1 cellular context compared by ENCODE assay signal in genomic region chr6:43267619-43268347, GRCh38.
TF ChIP-seq lines count a peak whose summit lies in the region.

No MANE protein-coding gene starts in this region.

TF ChIP-seq in GM23338, 12 proteins besides CTCF, POLR2A, EP300 and RAD21:
- TF ChIP-seq ZNF462 (CRISPR knock-in tag; IDR thresholded peaks at IDR 0.05) (no peak), NANOG (IDR thresholded peaks at IDR 0.05; ENCODE audit: borderline replicate concordance) (no peak), STAT1 (IDR thresholded peaks at IDR 0.05; ENCODE audit: unreplicated experiment) (no peak), ZNF331 (CRISPR knock-in tag; IDR thresholded peaks at IDR 0.05; ENCODE audit: low read depth) (no peak), ETS1 (IDR thresholded peaks at IDR 0.05) (no peak), JUNB (IDR thresholded peaks at IDR 0.05; ENCODE audit: unreplicated experiment) (no peak), CREB1 (CRISPR knock-in tag; IDR thresholded peaks at IDR 0.05; ENCODE audit: low read depth) (no peak), EZH2 (IDR thresholded peaks at IDR 0.05; ENCODE audit: low read depth, unreplicated experiment) (no peak), POLR2AphosphoS5 (IDR thresholded peaks at IDR 0.05; ENCODE audit: low read depth) (no peak), EZH2phosphoT487 (IDR thresholded peaks at IDR 0.05; ENCODE audit: unreplicated experiment) (no peak), ZNF114 (CRISPR knock-in tag; IDR thresholded peaks at IDR 0.05) (no peak), REST (IDR thresholded peaks at IDR 0.05; ENCODE audit: unreplicated experiment) (no peak)
